Comparison of ENCODE assay signal across 28 cellular contexts in the genomic region with DNA sequence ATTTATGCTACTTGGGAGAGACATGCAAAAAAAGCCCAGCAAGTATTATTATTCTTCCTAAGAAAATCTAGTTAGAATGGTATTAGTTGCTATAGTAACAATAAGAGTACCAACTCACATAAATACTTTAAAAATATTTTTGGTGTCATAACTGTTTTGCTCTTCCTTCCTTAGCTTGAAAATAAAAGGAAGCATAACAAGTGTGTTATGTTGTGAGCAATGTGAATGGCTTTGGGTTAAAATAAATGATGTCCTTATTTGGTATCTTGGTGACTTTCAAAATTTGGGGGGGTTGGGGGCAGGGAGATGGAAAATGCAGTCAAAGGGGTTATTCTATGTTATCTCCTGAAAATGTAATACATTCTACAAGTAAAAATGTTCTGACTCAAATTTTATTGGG.
DNase-seq lines count a peak whose midpoint lies in the region; ATAC-seq, FAIRE-seq and TF ChIP-seq lines count a peak whose summit lies in the region.
"Had no signal": no experiment of that assay in that cellular context is flagged by ENCODE, and none has a peak within 500 bp of the region (broad histone marks: within the 10 kb centered on the region; RNA-seq: fewer than 3 reads in every experiment).

No MANE protein-coding gene starts in this region.

- no peaks in the 10 kb centered on the region for H3K27me3 Mint-ChIP-seq in activated T-cell treated with anti-CD3 and anti-CD28 coated beads, Interleukin-2, amount 50 U/mL, for 72 hours (ENCODE audit: low read depth)
- no peaks in the 10 kb centered on the region for H3K27me3 Mint-ChIP-seq in stimulated activated memory B cell treated with anti-CD40 and anti-IgM and Interleukin-4, amounts not matched to agents 10 μg/mL and 1 μg/mL and 100 μg/mL, for 72 hours
- H3K27me3 Mint-ChIP-seq: B cell had no signal

- H3K4me1 Mint-ChIP-seq in activated T-cell treated with anti-CD3 and anti-CD28 coated beads, Interleukin-2, amount 50 U/mL, for 72 hours (ENCODE audit: low read depth): peaks cover 5% of the 10 kb centered on the region
- H3K4me1 Mint-ChIP-seq in stimulated activated memory B cell treated with anti-CD40 and anti-IgM and Interleukin-4, amounts not matched to agents 10 μg/mL and 1 μg/mL and 100 μg/mL, for 72 hours: no peaks in the 10 kb centered on the region
- H3K4me1 Mint-ChIP-seq: B cell had no signal

- no peak for ATAC-seq in activated T-cell treated with anti-CD3 and anti-CD28 coated beads, Interleukin-2, amount 50 U/mL, for 72 hours (replicated peaks in 1 of 2)
- ATAC-seq in K562: no peak
- ATAC-seq in GM19463 (IDR thresholded peaks at IDR 0.05; ENCODE audit: unreplicated experiment): no peak
- no peak for ATAC-seq in stimulated activated memory B cell treated with anti-CD40 and anti-IgM and Interleukin-4, amounts not matched to agents 10 μg/mL and 1 μg/mL and 100 μg/mL, for 72 hours
- ATAC-seq: HepG2, Right ventricle myocardium inferior had no signal

- H3K4me2 ChIP-seq in K562 (ENCODE audit: insufficient read depth, low read length) (no peak overlapping the region), osteoblast (ENCODE audit: insufficient read depth, low read length) (no peak overlapping the region)

- no peaks in the 10 kb centered on the region for H4K20me1 ChIP-seq in K562 (replicated peaks; ENCODE audit: control insufficient read depth, insufficient read depth, low read length)
- H4K20me1 ChIP-seq in osteoblast (ENCODE audit: insufficient read depth, low read length): no peaks in the 10 kb centered on the region

- H2AFZ ChIP-seq in K562 (ENCODE audit: low read depth, low read length): no peak overlapping the region
- H2AFZ ChIP-seq in osteoblast (ENCODE audit: low read length): no peak overlapping the region

- DNase-seq in activated T-cell treated with anti-CD3 and anti-CD28 coated beads, Interleukin-2, amount 50 U/mL, for 72 hours: no peak
- no peak for DNase-seq in activated T-cell treated with anti-CD3 and anti-CD28 coated beads for 4 hours
- DNase-seq in EH (ENCODE audit: low read depth): peak; percentile 33
- DNase-seq in K562 (ENCODE audit: extremely low read depth in 1 of 4, low spot score in 3 of 4): no peak
- no peak for DNase-seq in osteoblast (ENCODE audit: insufficient read length, low spot score, missing footprints)
- no peak for DNase-seq in retina
- DNase-seq: Caco-2, DMS 273 treated with DMSO at 0.1 percent for 48 hours, DMS79 treated with DMSO at 0.1 percent for 48 hours, GOT3, HCEC 1CT, KBM-7, MM.1S, NCI-H1092, NCI-H1436, NCI-H187 treated with DMSO at 0.1 percent for 48 hours, NCI-H2107, NCI-H446 treated with DMSO at 0.1 percent for 48 hours, NCI-H526 treated with DMSO at 0.1 percent for 48 hours had no signal

- H3K4me1 ChIP-seq in K562 (replicated peaks in 1 of 2; ENCODE audit: control insufficient read depth in 2 of 2, insufficient read depth in 2 of 2, low read length in 2 of 2): no peaks in the 10 kb centered on the region
- H3K4me1 ChIP-seq in osteoblast (ENCODE audit: insufficient read depth, low read length): no peaks in the 10 kb centered on the region
- H3K4me1 ChIP-seq: Caco-2 had no signal

- no peak for FAIRE-seq in K562 (lab: Jason Lieb, UNC)
- FAIRE-seq: A204.1, GM12891, HepG2 had no signal

- H3K27me3 ChIP-seq in K562 (ENCODE audit: control insufficient read depth in 2 of 2, insufficient read depth in 2 of 2, low read length in 2 of 2) (no peaks in the 10 kb centered on the region), osteoblast (ENCODE audit: insufficient read depth, low read length) (no peaks in the 10 kb centered on the region)

- intact Hi-C loops in K562 (cut with micrococcal nuclease): no loop called here

- no peak for TF ChIP-seq POLR2A in K562 (conservative IDR thresholded peaks at IDR 0.05)

- peaks cover 12 to 37% of the 10 kb centered on the region in 2 donors for H3K36me3 Mint-ChIP-seq in activated T-cell treated with anti-CD3 and anti-CD28 coated beads, Interleukin-2, amount 50 U/mL, for 72 hours (ENCODE audit: insufficient read depth in 2 of 2)
- H3K36me3 Mint-ChIP-seq in stimulated activated memory B cell treated with anti-CD40 and anti-IgM and Interleukin-4, amounts not matched to agents 10 μg/mL and 1 μg/mL and 100 μg/mL, for 72 hours: peaks cover 38% of the 10 kb centered on the region

- H3K27ac Mint-ChIP-seq in activated T-cell treated with anti-CD3 and anti-CD28 coated beads, Interleukin-2, amount 50 U/mL, for 72 hours: peak overlapping the region; percentile 38
- H3K27ac Mint-ChIP-seq in stimulated activated memory B cell treated with anti-CD40 and anti-IgM and Interleukin-4, amounts not matched to agents 10 μg/mL and 1 μg/mL and 100 μg/mL, for 72 hours: no peak overlapping the region
- H3K27ac Mint-ChIP-seq: B cell had no signal

- H3K4me3 ChIP-seq in K562: no peak overlapping the region
- no peak overlapping the region for H3K4me3 ChIP-seq in osteoblast (ENCODE audit: insufficient read depth, low read length)

- POLR2A ChIA-PET in K562 (lab: Yijun Ruan, JAX): no interaction called here

- no peak overlapping the region for H3K4me3 Mint-ChIP-seq in activated T-cell treated with anti-CD3 and anti-CD28 coated beads, Interleukin-2, amount 50 U/mL, for 72 hours
- no peak overlapping the region for H3K4me3 Mint-ChIP-seq in stimulated activated memory B cell treated with anti-CD40 and anti-IgM and Interleukin-4, amounts not matched to agents 10 μg/mL and 1 μg/mL and 100 μg/mL, for 72 hours
- H3K4me3 Mint-ChIP-seq: B cell, CD14-positive monocyte had no signal

- no peak overlapping the region for H3K9ac ChIP-seq in K562 (ENCODE audit: insufficient read depth in 1 of 2, low read depth in 2 of 2, low read length in 2 of 2)

- no peak for TF ChIP-seq EP300 in K562 (IDR thresholded peaks at IDR 0.05; ENCODE audit: low read length)

- in situ Hi-C loops in K562 (cut with MboI): no loop called here

- BruUV-seq in K562 (replicated peaks; lab: Mats Ljungman, UMichigan): no TSS peak

- no peaks in the 10 kb centered on the region for H3K9me1 ChIP-seq in K562 (ENCODE audit: control insufficient read depth, insufficient read depth, low read length)

- no peak for TF ChIP-seq CTCF in K562 (IDR thresholded peaks at IDR 0.05 in 2 of 3, conservative IDR thresholded peaks at IDR 0.05 in 1 of 3; ENCODE audit: insufficient read depth in 2 of 3, low read depth in 1 of 3, low read length in 3 of 3)
- no peak for TF ChIP-seq CTCF in osteoblast (IDR thresholded peaks at IDR 0.05; ENCODE audit: extremely low read depth, low read depth, low read length)

- H3K27ac ChIP-seq in K562 (ENCODE audit: extremely low read depth, low read depth, low read length): no peak overlapping the region
- H3K27ac ChIP-seq in osteoblast (ENCODE audit: low read depth, low read length): peak overlapping the region; percentile 5
- H3K27ac ChIP-seq: HL-60 had no signal

- CTCF ChIA-PET in K562 (lab: Yijun Ruan, JAX; ENCODE audit: low intra/inter-chr PET ratio): no interaction called here

- H3K36me3 ChIP-seq in K562 (ENCODE audit: control insufficient read depth, insufficient read depth, low read length) (peaks cover 82% of the 10 kb centered on the region), osteoblast (ENCODE audit: insufficient read depth, low read length) (peaks cover 85% of the 10 kb centered on the region)

- H3K9me3 ChIP-seq in K562 (replicated peaks; ENCODE audit: control insufficient read depth, insufficient read depth, low read depth, low read length) (no peaks in the 10 kb centered on the region), osteoblast (ENCODE audit: low read depth, low read length) (no peaks in the 10 kb centered on the region)
- H3K9me3 ChIP-seq: Caco-2 had no signal

- H3K79me2 ChIP-seq in K562 (ENCODE audit: control insufficient read depth, insufficient read depth, low read length) (no peaks in the 10 kb centered on the region), osteoblast (ENCODE audit: insufficient read depth, low read length) (peaks cover 18% of the 10 kb centered on the region)

- no peaks in the 10 kb centered on the region for H3K9me3 Mint-ChIP-seq in activated T-cell treated with anti-CD3 and anti-CD28 coated beads, Interleukin-2, amount 50 U/mL, for 72 hours
- H3K9me3 Mint-ChIP-seq in stimulated activated memory B cell treated with anti-CD40 and anti-IgM and Interleukin-4, amounts not matched to agents 10 μg/mL and 1 μg/mL and 100 μg/mL, for 72 hours: no peaks in the 10 kb centered on the region
- H3K9me3 Mint-ChIP-seq: CD14-positive monocyte had no signal

- no peak for TF ChIP-seq RAD21 in K562 (CRISPR knock-in tag; conservative IDR thresholded peaks at IDR 0.05 in 1 of 2, IDR thresholded peaks at IDR 0.05 in 1 of 2)

TF ChIP-seq in K562, 482 proteins besides CTCF, POLR2A, EP300 and RAD21:
- TF ChIP-seq RFX1 (IDR thresholded peaks at IDR 0.05) (peak; percentile 50), NFE2 (IDR thresholded peaks at IDR 0.05; ENCODE audit: low read depth) (no peak)
